ENCODE assay signal across 8 cellular contexts in the genomic region with DNA sequence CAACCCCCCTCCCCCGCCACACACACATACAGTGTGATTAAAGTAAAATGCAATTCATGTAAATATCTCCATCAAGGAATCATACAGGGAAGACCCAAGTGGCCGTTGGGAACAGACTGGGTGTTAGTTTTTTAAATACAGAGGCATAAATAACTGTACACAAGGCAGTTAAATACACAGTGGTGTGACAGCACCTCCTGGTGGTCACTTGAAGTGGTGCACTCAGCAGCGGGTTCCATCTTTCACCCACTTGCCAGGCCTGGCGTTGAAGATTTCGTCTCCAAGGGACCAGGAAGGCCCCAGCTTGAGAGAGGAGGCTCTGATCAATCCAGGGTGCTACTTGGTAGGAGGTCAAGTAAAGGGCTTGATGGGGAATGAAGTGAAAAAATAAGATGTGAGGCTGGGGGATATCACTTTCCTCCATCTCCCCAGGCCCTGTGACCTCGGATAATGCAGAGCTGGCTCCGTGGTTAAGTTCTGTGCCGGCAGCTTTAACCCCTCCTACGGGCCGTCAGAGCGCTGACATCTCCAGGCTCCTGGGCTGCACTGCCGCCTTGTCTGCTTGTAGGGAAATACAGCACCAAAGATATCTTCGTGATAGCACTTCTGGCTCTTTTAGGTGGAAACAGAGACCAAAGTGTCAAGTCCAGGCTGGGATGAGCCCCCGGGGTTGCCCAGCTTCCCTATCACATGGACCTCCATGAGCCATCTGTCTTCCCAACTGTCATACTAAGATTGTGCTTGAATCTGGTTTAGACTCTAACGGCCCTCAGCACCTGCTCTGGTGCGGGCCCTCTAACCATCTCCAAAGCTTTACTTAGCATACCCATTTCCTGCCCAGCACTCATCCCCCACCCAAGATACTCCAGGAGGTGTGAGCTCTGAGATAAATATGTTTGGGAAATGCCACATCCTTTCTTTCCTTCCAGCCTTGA. TPM values are rescaled to one million over a fixed set of nuclear protein-coding genes. Genes with fewer than 3 reads are reported as not detected.
DNase-seq lines count a peak whose midpoint lies in the region; ATAC-seq and TF ChIP-seq lines count a peak whose summit lies in the region.

No MANE protein-coding gene starts in this region.

- no peak overlapping the region for H3K27ac ChIP-seq in KMS-11

- H3K9me3 Mint-ChIP-seq in activated CD4-positive, alpha-beta T cell treated with anti-CD3 and anti-CD28 coated beads for 36 hours (ENCODE audit: low read depth), result no peaks in the 10 kb centered on the region
- no peaks in the 10 kb centered on the region for H3K9me3 Mint-ChIP-seq in chondrocyte (ENCODE audit: low read depth)

- DNase-seq in D341Med (ENCODE audit: low spot score) (peak; percentile 63), chondrocyte (ENCODE audit: low spot score) (no peak), lung microvascular endothelial cell (ENCODE audit: low read depth in 2 of 2) (peak; percentile 58 to 63)
- peak; percentile 85 for DNase-seq in activated CD4-positive, alpha-beta T cell treated with anti-CD3 and anti-CD28 coated beads for 36 hours
- peak; percentile 38 to 39 for DNase-seq in stimulated activated CD8-positive, alpha-beta memory T cell treated with anti-CD3 and anti-CD28 coated beads, Interleukin-2, amount 100 ng/mL, for 1 hour (ENCODE audit: low read depth in 2 of 2)

- H3K4me1 ChIP-seq in KMS-11 (ENCODE audit: low read depth, poor library complexity, severe bottlenecking), result peaks cover 3% of the 10 kb centered on the region

- no peak overlapping the region for H3K4me2 ChIP-seq in KMS-11

- TF ChIP-seq CTCF in KMS-11 (conservative IDR thresholded peaks at IDR 0.05; ENCODE audit: low read depth, low read length), result peak; percentile 87
- peak; percentile 87 for TF ChIP-seq CTCF in chondrocyte (IDR thresholded peaks at IDR 0.05)

- no peak overlapping the region for H3K4me3 ChIP-seq in KMS-11 (IDR thresholded peaks at IDR 0.05; ENCODE audit: insufficient read depth, low read depth, low read length)

- POLR2A ChIA-PET in activated CD4-positive, alpha-beta T cell treated with anti-CD3 and anti-CD28 coated beads for 36 hours (lab: Charles Lee), result no interaction called here

- CTCF ChIA-PET in activated CD4-positive, alpha-beta T cell treated with anti-CD3 and anti-CD28 coated beads for 36 hours (lab: Charles Lee), result interaction anchor here (0.6 to 4.1 kb wide), 31 partner anchors 10 to 629 kb away, joined by 3 to 36 read pairs (median 4); no protein-coding TSS in a partner anchor

- no peaks in the 10 kb centered on the region for H4K20me1 ChIP-seq in KMS-11 (ENCODE audit: insufficient read depth)

- H3K79me2 ChIP-seq in KMS-11 (ENCODE audit: insufficient read depth, low read depth), result no peaks in the 10 kb centered on the region

- no peaks in the 10 kb centered on the region for H3K36me3 ChIP-seq in KMS-11 (ENCODE audit: insufficient read depth)

- no peak overlapping the region for H3K9ac ChIP-seq in KMS-11

- intact Hi-C loops in activated CD4-positive, alpha-beta T cell treated with anti-CD3 and anti-CD28 coated beads for 36 hours (cut with DNase I, micrococcal nuclease), result loop anchor here (1.0 to 10.0 kb wide), 9 partner anchors 34 to 603 kb away; no protein-coding TSS in a partner anchor

- ATAC-seq in activated CD4-positive, alpha-beta T cell treated with anti-CD3 and anti-CD28 coated beads for 36 hours, result peak; percentile 70
- ATAC-seq in GM21423 (IDR thresholded peaks at IDR 0.05; ENCODE audit: unreplicated experiment) (no peak), GM19455 (IDR thresholded peaks at IDR 0.05; ENCODE audit: unreplicated experiment) (no peak)

- H3K27me3 ChIP-seq in KMS-11 (ENCODE audit: insufficient read depth, low read depth), result peaks cover 3% of the 10 kb centered on the region; the same call in 1 of the 2 replicates

- no peak overlapping the region for H3K4me3 Mint-ChIP-seq in activated CD4-positive, alpha-beta T cell treated with anti-CD3 and anti-CD28 coated beads for 36 hours
- H3K4me3 Mint-ChIP-seq in chondrocyte (ENCODE audit: unreplicated experiment), result no peak overlapping the region

- H3K36me3 Mint-ChIP-seq in activated CD4-positive, alpha-beta T cell treated with anti-CD3 and anti-CD28 coated beads for 36 hours (ENCODE audit: low read depth), result no peaks in the 10 kb centered on the region
- H3K36me3 Mint-ChIP-seq in chondrocyte (ENCODE audit: low read depth), result peaks cover 1% of the 10 kb centered on the region

- H3K27ac Mint-ChIP-seq in activated CD4-positive, alpha-beta T cell treated with anti-CD3 and anti-CD28 coated beads for 36 hours, result peak overlapping the region; percentile 63
- H3K27ac Mint-ChIP-seq in chondrocyte (ENCODE audit: unreplicated experiment), result no peak overlapping the region

- H2AFZ ChIP-seq in KMS-11 (ENCODE audit: low read depth), result no peak overlapping the region

- no peaks in the 10 kb centered on the region for H3K27me3 Mint-ChIP-seq in activated CD4-positive, alpha-beta T cell treated with anti-CD3 and anti-CD28 coated beads for 36 hours
- peaks cover 5% of the 10 kb centered on the region for H3K27me3 Mint-ChIP-seq in chondrocyte (ENCODE audit: low read depth)

- H3K4me1 Mint-ChIP-seq in activated CD4-positive, alpha-beta T cell treated with anti-CD3 and anti-CD28 coated beads for 36 hours, result peaks cover 7% of the 10 kb centered on the region
- H3K4me1 Mint-ChIP-seq in chondrocyte (ENCODE audit: low read depth), result peaks cover 4% of the 10 kb centered on the region

RNA-seq across cellular contexts. Expression of a gene that starts 20.7 kb away (rescaled TPM):
- 10 to 100 TPM; 33.7 to 33.8 TPM for total RNA-seq in activated CD4-positive, alpha-beta T cell treated with anti-CD3 and anti-CD28 coated beads for 36 hours
- 2.1 to 4.3 TPM (median 2.9 TPM) in 3 replicates for total RNA-seq in chondrocyte
- total RNA-seq in lung microvascular endothelial cell, result 24.8 and 25.7 TPM in 2 replicates
